ENCODE assay signal across 9 cellular contexts in the genomic region with DNA sequence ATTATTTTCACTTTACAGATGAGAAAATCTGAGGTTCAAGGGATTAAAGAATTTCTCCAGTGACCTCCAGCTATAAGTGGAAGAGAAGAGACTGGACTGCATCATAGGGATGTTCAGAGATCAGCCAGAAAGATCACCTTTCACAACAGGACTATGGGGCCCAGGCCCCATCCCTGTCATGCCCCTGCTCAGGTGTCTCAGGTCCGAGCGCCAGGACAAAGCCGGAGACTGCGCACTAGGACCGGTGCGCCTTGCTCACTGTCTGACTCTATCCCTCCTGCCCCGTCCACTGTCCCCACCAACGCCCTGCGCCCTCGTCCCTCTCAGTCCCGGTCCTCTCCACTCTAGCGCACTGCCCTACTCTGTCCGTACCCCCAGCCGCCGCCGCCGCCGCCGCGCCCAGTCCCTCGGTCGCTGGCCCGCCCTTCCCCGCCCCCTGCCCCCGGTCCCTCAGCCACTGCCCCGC. TPM values are rescaled to one million over a fixed set of nuclear protein-coding genes. Genes with fewer than 3 reads are reported as not detected.
A peak's percentile ranks its signal among the peaks of the same experiment; 100 is the strongest.
DNase-seq lines count a peak whose midpoint lies in the region; ATAC-seq, FAIRE-seq and TF ChIP-seq lines count a peak whose summit lies in the region.
"Had no signal": no experiment of that assay in that cellular context is flagged by ENCODE, and none has a peak within 500 bp of the region (broad histone marks: within the 10 kb centered on the region; RNA-seq: fewer than 3 reads in every experiment).

No MANE protein-coding gene starts in this region.

- FAIRE-seq in frontal cortex (lab: Jason Lieb, UNC) = no peak
- FAIRE-seq: G401.6 had no signal

- TF ChIP-seq CTCF in testis (IDR thresholded peaks at IDR 0.05) = no peak

- H3K9me3 ChIP-seq in iPS-18c (ENCODE audit: control insufficient read depth, insufficient read depth, low read length) = no peaks in the 10 kb centered on the region
- H3K9me3 ChIP-seq in testis = no peaks in the 10 kb centered on the region

- intact Hi-C loops in activated CD4-positive, alpha-beta T cell treated with anti-CD3 and anti-CD28 coated beads, Interleukin-2, amount 10 ng/mL, durations not matched to agents 24 days and 14 days (cut with micrococcal nuclease) = loop anchor here (5.0 to 10.0 kb wide), 6 partner anchors 77 to 242 kb away; partner anchors contain the start of genes FKBP1A, NSFL1C, PSMF1 and SDCBP2
- intact Hi-C loops in testis (cut with DNase I; ENCODE audit: low total_unique reads) = no loop called here

- peaks cover 53% of the 10 kb centered on the region for H3K27me3 Mint-ChIP-seq in activated CD4-positive, alpha-beta T cell treated with anti-CD3 and anti-CD28 coated beads, Interleukin-2, amount 10 ng/mL, durations not matched to agents 24 days and 14 days
- H3K27me3 Mint-ChIP-seq in activated CD4-positive, alpha-beta memory T cell treated with anti-CD3 and anti-CD28 coated beads, Interleukin-2, amount 10 ng/mL, durations not matched to agents 7 days and 5 days = peaks cover 47% of the 10 kb centered on the region

- no peak for ATAC-seq in HG03571 (IDR thresholded peaks at IDR 0.05; ENCODE audit: unreplicated experiment)

- no peak overlapping the region for H3K27ac ChIP-seq in testis

- POLR2A ChIA-PET in activated CD4-positive, alpha-beta memory T cell treated with anti-CD3 and anti-CD28 coated beads, Interleukin-2, amount 10 ng/mL, durations not matched to agents 7 days and 5 days (lab: Charles Lee) = no interaction called here

- CTCF ChIA-PET in activated CD4-positive, alpha-beta memory T cell treated with anti-CD3 and anti-CD28 coated beads, Interleukin-2, amount 10 ng/mL, durations not matched to agents 7 days and 5 days (lab: Charles Lee) = interaction anchor here (1.3 kb wide), 1 partner anchor 76 kb away, joined by 4 read pairs; no protein-coding TSS in a partner anchor

- WGBS in testis, 2 donors = 3 to 5% methylated on average over 26 of the region's 26 CpGs

- H3K36me3 Mint-ChIP-seq in activated CD4-positive, alpha-beta T cell treated with anti-CD3 and anti-CD28 coated beads, Interleukin-2, amount 10 ng/mL, durations not matched to agents 24 days and 14 days (ENCODE audit: low read depth) = no peaks in the 10 kb centered on the region
- no peaks in the 10 kb centered on the region for H3K36me3 Mint-ChIP-seq in activated CD4-positive, alpha-beta memory T cell treated with anti-CD3 and anti-CD28 coated beads, Interleukin-2, amount 10 ng/mL, durations not matched to agents 7 days and 5 days (ENCODE audit: low read depth)

- H3K27me3 ChIP-seq in testis = no peaks in the 10 kb centered on the region

- peaks cover 16% of the 10 kb centered on the region for H3K4me1 Mint-ChIP-seq in activated CD4-positive, alpha-beta T cell treated with anti-CD3 and anti-CD28 coated beads, Interleukin-2, amount 10 ng/mL, durations not matched to agents 24 days and 14 days
- H3K4me1 Mint-ChIP-seq in activated CD4-positive, alpha-beta memory T cell treated with anti-CD3 and anti-CD28 coated beads, Interleukin-2, amount 10 ng/mL, durations not matched to agents 7 days and 5 days = peaks cover 9% of the 10 kb centered on the region

- H3K4me1 ChIP-seq in testis = peaks cover 6% of the 10 kb centered on the region

- no peak overlapping the region for H3K27ac Mint-ChIP-seq in activated CD4-positive, alpha-beta T cell treated with anti-CD3 and anti-CD28 coated beads, Interleukin-2, amount 10 ng/mL, durations not matched to agents 24 days and 14 days
- H3K27ac Mint-ChIP-seq in activated CD4-positive, alpha-beta memory T cell treated with anti-CD3 and anti-CD28 coated beads, Interleukin-2, amount 10 ng/mL, durations not matched to agents 7 days and 5 days = no peak overlapping the region

- no peak for TF ChIP-seq POLR2A in testis (IDR thresholded peaks at IDR 0.05)

- no peaks in the 10 kb centered on the region for H3K9me3 Mint-ChIP-seq in activated CD4-positive, alpha-beta T cell treated with anti-CD3 and anti-CD28 coated beads, Interleukin-2, amount 10 ng/mL, durations not matched to agents 24 days and 14 days
- H3K9me3 Mint-ChIP-seq in activated CD4-positive, alpha-beta memory T cell treated with anti-CD3 and anti-CD28 coated beads, Interleukin-2, amount 10 ng/mL, durations not matched to agents 7 days and 5 days = no peaks in the 10 kb centered on the region

- peak overlapping the region; percentile 40; the same call in 1 of the 2 replicates for H3K4me3 ChIP-seq in iPS-18c (ENCODE audit: insufficient read depth, low read depth, low read length)
- peak overlapping the region; percentile 37 to 41 for H3K4me3 ChIP-seq in testis

- H3K4me3 Mint-ChIP-seq in activated CD4-positive, alpha-beta T cell treated with anti-CD3 and anti-CD28 coated beads, Interleukin-2, amount 10 ng/mL, durations not matched to agents 24 days and 14 days = peak overlapping the region; percentile 83
- H3K4me3 Mint-ChIP-seq in activated CD4-positive, alpha-beta memory T cell treated with anti-CD3 and anti-CD28 coated beads, Interleukin-2, amount 10 ng/mL, durations not matched to agents 7 days and 5 days = peak overlapping the region; percentile 62

- H3K36me3 ChIP-seq in testis (ENCODE audit: low read depth, missing control alignments) = no peaks in the 10 kb centered on the region

- DNase-seq in activated CD4-positive, alpha-beta T cell treated with anti-CD3 and anti-CD28 coated beads, Interleukin-2, amount 10 ng/mL, durations not matched to agents 24 days and 14 days = peak; percentile 86
- no peak for DNase-seq in activated CD4-positive, alpha-beta T cell treated with anti-CD3 and anti-CD28 coated beads for 48 hours
- no peak for DNase-seq in activated CD4-positive, alpha-beta memory T cell treated with anti-CD3 and anti-CD28 coated beads, Interleukin-2, amount 10 ng/mL, durations not matched to agents 7 days and 5 days
- DNase-seq in testis (no peak), frontal cortex (ENCODE audit: low spot score in 2 of 2) (no peak), activated gamma-delta T cell treated with Interleukin-2 at 50 U/mL for 16 hours (no peak)

RNA-seq across cellular contexts. Expression of gene RAD21L1, which starts 0.5 kb away (rescaled TPM):
- total RNA-seq in activated CD4-positive, alpha-beta T cell treated with anti-CD3 and anti-CD28 coated beads, Interleukin-2, amount 10 ng/mL, durations not matched to agents 24 days and 14 days = not detected in 2 replicates
- not detected for total RNA-seq in activated CD4-positive, alpha-beta memory T cell treated with anti-CD3 and anti-CD28 coated beads, Interleukin-2, amount 10 ng/mL, durations not matched to agents 7 days and 5 days
- total RNA-seq in testis (10 to 100 TPM in 1 of 2 donors, 1 to 10 TPM in 1; 7.5 to 13.7 TPM), frontal cortex (under 0.01 TPM)
- polyA plus RNA-seq in testis (ENCODE audit: insufficient read depth, low read depth, low replicate concordance) = 12.1 TPM

RNA-seq across cellular contexts. Expression of gene C20orf202, which starts 22.0 kb away (rescaled TPM):
- 0.12 TPM in 1 of 2 replicates, not detected in the other for total RNA-seq in activated CD4-positive, alpha-beta T cell treated with anti-CD3 and anti-CD28 coated beads, Interleukin-2, amount 10 ng/mL, durations not matched to agents 24 days and 14 days
- not detected for total RNA-seq in activated CD4-positive, alpha-beta memory T cell treated with anti-CD3 and anti-CD28 coated beads, Interleukin-2, amount 10 ng/mL, durations not matched to agents 7 days and 5 days
- total RNA-seq in testis (1 to 10 TPM; 1.1 to 1.7 TPM), frontal cortex (0.41 TPM)
- 0.84 TPM for polyA plus RNA-seq in testis (ENCODE audit: insufficient read depth, low read depth, low replicate concordance)

RNA-seq across cellular contexts. Expression of gene TMEM74B, which starts 40.5 kb away (rescaled TPM):
- total RNA-seq in activated CD4-positive, alpha-beta T cell treated with anti-CD3 and anti-CD28 coated beads, Interleukin-2, amount 10 ng/mL, durations not matched to agents 24 days and 14 days = 1.6 and 1.9 TPM in 2 replicates
- total RNA-seq in activated CD4-positive, alpha-beta memory T cell treated with anti-CD3 and anti-CD28 coated beads, Interleukin-2, amount 10 ng/mL, durations not matched to agents 7 days and 5 days = 1 to 10 TPM in 1 of 2 experiments, under 1 TPM in 1; 0.83 to 1.8 TPM
- total RNA-seq in testis (1 to 10 TPM; 4.8 to 6.7 TPM), frontal cortex (9.4 TPM)
- 3.9 TPM for polyA plus RNA-seq in testis (ENCODE audit: insufficient read depth, low read depth, low replicate concordance)

RNA-seq across cellular contexts. Expression of gene SNPH, which starts 40.8 kb away (rescaled TPM):
- 1.7 and 1.8 TPM in 2 replicates for total RNA-seq in activated CD4-positive, alpha-beta T cell treated with anti-CD3 and anti-CD28 coated beads, Interleukin-2, amount 10 ng/mL, durations not matched to agents 24 days and 14 days
- total RNA-seq in activated CD4-positive, alpha-beta memory T cell treated with anti-CD3 and anti-CD28 coated beads, Interleukin-2, amount 10 ng/mL, durations not matched to agents 7 days and 5 days = 1 to 10 TPM; 2.9 to 3.0 TPM
- 10 to 100 TPM in 1 of 2 donors, 1 to 10 TPM in 1; 9.0 to 10.4 TPM for total RNA-seq in testis
- polyA plus RNA-seq in testis (ENCODE audit: insufficient read depth, low read depth, low replicate concordance) = 4.2 TPM
- total RNA-seq in frontal cortex = 21.6 TPM
